ENCODE assay signal across 16 cellular contexts in the genomic region with DNA sequence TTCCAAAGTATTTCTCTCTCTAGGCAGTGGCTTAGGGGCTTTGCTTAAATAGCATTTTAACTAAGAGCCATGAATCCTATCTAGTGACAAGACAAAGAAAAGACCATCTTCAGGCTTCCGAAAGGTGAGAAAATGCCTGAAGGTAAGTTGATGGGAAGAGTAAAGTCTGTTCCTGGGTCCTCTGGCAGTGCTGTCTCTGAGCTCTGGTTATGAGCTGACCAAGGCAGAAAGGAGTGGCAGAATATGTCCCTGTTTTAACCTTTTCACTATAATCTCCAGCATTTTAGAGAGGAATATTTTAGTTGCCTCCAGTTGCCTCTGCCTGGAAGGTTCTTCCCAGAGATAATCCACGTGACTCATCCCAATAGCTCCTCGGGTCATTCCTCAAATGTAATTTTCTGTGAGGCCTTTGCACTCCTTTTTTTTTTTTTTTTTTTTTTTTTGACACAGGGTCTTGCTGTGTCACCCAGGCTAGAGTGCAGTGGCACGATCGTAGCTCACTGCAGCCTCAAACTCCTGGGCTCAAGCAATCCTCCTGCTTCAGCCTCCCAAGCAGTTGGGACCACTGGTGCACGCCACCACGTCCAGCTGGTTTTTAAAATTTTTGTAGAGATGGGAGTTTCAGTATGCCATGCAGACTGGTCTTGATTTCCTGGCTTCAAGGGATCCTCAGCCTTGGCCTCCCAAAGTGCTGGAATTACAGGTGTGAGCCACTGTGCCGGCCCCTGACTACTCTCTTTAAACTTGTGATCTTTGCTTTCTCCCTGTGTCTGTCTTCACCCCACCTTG. TPM values are rescaled to one million over a fixed set of nuclear protein-coding genes. Genes with fewer than 3 reads are reported as not detected.
DNase-seq lines count a peak whose midpoint lies in the region; ATAC-seq and TF ChIP-seq lines count a peak whose summit lies in the region.
"Had no signal": no experiment of that assay in that cellular context is flagged by ENCODE, and none has a peak within 500 bp of the region (broad histone marks: within the 10 kb centered on the region; RNA-seq: fewer than 3 reads in every experiment).

No MANE protein-coding gene starts in this region.

- no peak for DNase-seq in activated T-cell treated with anti-CD3 and anti-CD28 coated beads, Interleukin-2, amount 50 U/mL, for 24 hours
- DNase-seq in activated T-cell treated with anti-CD3 and anti-CD28 coated beads for 4 hours (no peak), PC-3 (peak; percentile 37), progenitor cell of endocrine pancreas (ENCODE audit: low spot score, unreplicated experiment) (no peak)
- no peak for DNase-seq in effector CD8-positive, alpha-beta T cell (lab: John Stamatoyannopoulos, UW)
- DNase-seq: activated CD4-positive, alpha-beta memory T cell treated with anti-CD3 and anti-CD28 coated beads for 36 hours; colonic mucosa; DMS79 treated with DMSO at 0.1 percent for 48 hours; NCI-H2171 treated with DMSO at 0.1 percent for 48 hours had no signal

- no peaks in the 10 kb centered on the region for H3K9me2 ChIP-seq in PC-3 (replicated peaks; ENCODE audit: low read length)

- H3K27me3 Mint-ChIP-seq in activated T-cell treated with anti-CD3 and anti-CD28 coated beads, Interleukin-2, amount 50 U/mL, for 24 hours, result no peaks in the 10 kb centered on the region
- H3K27me3 Mint-ChIP-seq in progenitor cell of endocrine pancreas, result no peaks in the 10 kb centered on the region
- H3K27me3 Mint-ChIP-seq: activated CD4-positive, alpha-beta memory T cell treated with anti-CD3 and anti-CD28 coated beads for 36 hours had no signal

- no peak overlapping the region for H2AFZ ChIP-seq in PC-3 (ENCODE audit: low read length)

- no peak; the same call in 1 of the 2 replicates for ATAC-seq in PC-3
- no peak for ATAC-seq in HG03175 (IDR thresholded peaks at IDR 0.05; ENCODE audit: unreplicated experiment)
- no peak for ATAC-seq in HG03097 (IDR thresholded peaks at IDR 0.05; ENCODE audit: low FRiP score, unreplicated experiment)
- ATAC-seq: GM12878 had no signal

- H3F3A ChIP-seq in PC-3 (ENCODE audit: low read length, unreplicated experiment), result no peaks in the 10 kb centered on the region

- intact Hi-C loops in PC-3 (cut with micrococcal nuclease), result no loop called here

- no peak overlapping the region for H3K4me3 ChIP-seq in PC-3 (ENCODE audit: low read length)
- H3K4me3 ChIP-seq: colonic mucosa, GM12878 had no signal

- H3K27ac ChIP-seq in PC-3 (ENCODE audit: low read length) (peak overlapping the region; percentile 63), cingulate gyrus (ENCODE audit: low read depth, low read length) (peak overlapping the region; percentile 62)
- H3K27ac ChIP-seq: colonic mucosa had no signal

- peaks cover 53% of the 10 kb centered on the region for H3K36me3 Mint-ChIP-seq in activated T-cell treated with anti-CD3 and anti-CD28 coated beads, Interleukin-2, amount 50 U/mL, for 24 hours (ENCODE audit: low read depth)
- H3K36me3 Mint-ChIP-seq in progenitor cell of endocrine pancreas (ENCODE audit: insufficient read depth), result no peaks in the 10 kb centered on the region
- H3K36me3 Mint-ChIP-seq: mesothelial cell of epicardium had no signal

- CTCF ChIA-PET in PC-3 (lab: Charles Lee), result no interaction called here

- no peak for TF ChIP-seq CTCF in PC-3 (conservative IDR thresholded peaks at IDR 0.05; ENCODE audit: low read depth, low read length)
- no peak for TF ChIP-seq CTCF in progenitor cell of endocrine pancreas (IDR thresholded peaks at IDR 0.05; ENCODE audit: unreplicated experiment)

- no peaks in the 10 kb centered on the region for H4K20me1 ChIP-seq in PC-3 (ENCODE audit: low read length)

- H3K4me3 Mint-ChIP-seq in activated T-cell treated with anti-CD3 and anti-CD28 coated beads, Interleukin-2, amount 50 U/mL, for 24 hours, result no peak overlapping the region
- H3K4me3 Mint-ChIP-seq in progenitor cell of endocrine pancreas (ENCODE audit: low read depth), result no peak overlapping the region
- H3K4me3 Mint-ChIP-seq: activated CD4-positive, alpha-beta memory T cell treated with anti-CD3 and anti-CD28 coated beads for 36 hours; mesothelial cell of epicardium had no signal

- peak overlapping the region; percentile 4; the same call in 1 of the 2 replicates for H3K9ac ChIP-seq in PC-3 (ENCODE audit: low read length)

- peaks cover 18% of the 10 kb centered on the region for H3K4me1 ChIP-seq in PC-3 (ENCODE audit: insufficient read depth, low read length)
- H3K4me1 ChIP-seq: colonic mucosa had no signal

- peaks cover 13% of the 10 kb centered on the region for H3K4me1 Mint-ChIP-seq in activated T-cell treated with anti-CD3 and anti-CD28 coated beads, Interleukin-2, amount 50 U/mL, for 24 hours (ENCODE audit: low read depth)
- H3K4me1 Mint-ChIP-seq in progenitor cell of endocrine pancreas (ENCODE audit: low read depth), result peaks cover 12% of the 10 kb centered on the region

- no peaks in the 10 kb centered on the region for H3K36me3 ChIP-seq in PC-3 (ENCODE audit: low read depth, low read length)
- H3K36me3 ChIP-seq: colonic mucosa had no signal

- H3K27ac Mint-ChIP-seq in activated T-cell treated with anti-CD3 and anti-CD28 coated beads, Interleukin-2, amount 50 U/mL, for 24 hours, result peak overlapping the region; percentile 12
- H3K27ac Mint-ChIP-seq in progenitor cell of endocrine pancreas, result peak overlapping the region; percentile 87
- H3K27ac Mint-ChIP-seq: activated CD4-positive, alpha-beta memory T cell treated with anti-CD3 and anti-CD28 coated beads for 36 hours; mesothelial cell of epicardium had no signal

- BruUV-seq in PC-3 (replicated peaks; lab: Mats Ljungman, UMichigan), result no TSS peak

- POLR2A ChIA-PET in PC-3 (lab: Charles Lee; ENCODE audit: unreplicated experiment), result no interaction called here

- H3K79me2 ChIP-seq in PC-3 (ENCODE audit: low read length), result no peaks in the 10 kb centered on the region

- no peaks in the 10 kb centered on the region for H3K9me3 ChIP-seq in PC-3 (ENCODE audit: low read length)
- H3K9me3 ChIP-seq: colonic mucosa had no signal

- H3K27me3 ChIP-seq in PC-3 (ENCODE audit: low read length), result no peaks in the 10 kb centered on the region
- H3K27me3 ChIP-seq: colonic mucosa had no signal

- H3K4me2 ChIP-seq in PC-3 (ENCODE audit: low read length), result peak overlapping the region; percentile 37

- H3K9me3 Mint-ChIP-seq in activated T-cell treated with anti-CD3 and anti-CD28 coated beads, Interleukin-2, amount 50 U/mL, for 24 hours, result no peaks in the 10 kb centered on the region
- no peaks in the 10 kb centered on the region for H3K9me3 Mint-ChIP-seq in progenitor cell of endocrine pancreas (ENCODE audit: low read depth)
- H3K9me3 Mint-ChIP-seq: activated CD4-positive, alpha-beta memory T cell treated with anti-CD3 and anti-CD28 coated beads for 36 hours; mesothelial cell of epicardium had no signal

RNA-seq across cellular contexts. Expression of a gene that starts 3.7 kb away (rescaled TPM):
- total RNA-seq in PC-3 (2014; rRNA removed) (not detected in 2 replicates), progenitor cell of endocrine pancreas (not detected in 2 replicates)
- total RNA-seq: activated CD4-positive, alpha-beta memory T cell treated with anti-CD3 and anti-CD28 coated beads for 36 hours; colonic mucosa; GM12878; mesothelial cell of epicardium; posterior vena cava; ureter had no signal

RNA-seq across cellular contexts. Expression of a gene that starts 27.7 kb away (rescaled TPM):
- total RNA-seq in PC-3 (2014; rRNA removed) (44.6 and 57.4 TPM in 2 replicates), progenitor cell of endocrine pancreas (65.4 and 69.2 TPM in 2 replicates)
